Comparison of ENCODE assay signal across 10 cellular contexts in genomic region chr2:235669983-235670962, GRCh38.
A peak's percentile ranks its signal among the peaks of the same experiment; 100 is the strongest.
DNase-seq lines count a peak whose midpoint lies in the region; ATAC-seq and TF ChIP-seq lines count a peak whose summit lies in the region.
"Had no signal": no experiment of that assay in that cellular context is flagged by ENCODE, and none has a peak within 500 bp of the region (broad histone marks: within the 10 kb centered on the region; RNA-seq: fewer than 3 reads in every experiment).

No MANE protein-coding gene starts in this region.

- peak overlapping the region; percentile 71 for H3K4me2 ChIP-seq in PC-3 (ENCODE audit: low read length)

- 0 out of 2 replicates have a peak overlapping the region, but pooled peaks have one; percentile 50 for H2AFZ ChIP-seq in PC-3 (ENCODE audit: low read length)

- TF ChIP-seq CTCF in PC-3 (conservative IDR thresholded peaks at IDR 0.05; ENCODE audit: low read depth, low read length): peak; percentile 37; the same call in 1 of the 2 replicates

- no peaks in the 10 kb centered on the region for H3K36me3 ChIP-seq in PC-3 (ENCODE audit: low read depth, low read length)
- H3K36me3 ChIP-seq: neutrophil had no signal

- H3K27me3 Mint-ChIP-seq in activated CD4-positive, alpha-beta memory T cell treated with anti-CD3 and anti-CD28 coated beads, Interleukin-2, amount 10 ng/mL, durations not matched to agents 7 days and 5 days: peaks cover 56% of the 10 kb centered on the region

- no TSS peak for BruUV-seq in PC-3 (replicated peaks; lab: Mats Ljungman, UMichigan)

- peaks cover 38% of the 10 kb centered on the region; the same call in 1 of the 2 replicates for H4K20me1 ChIP-seq in PC-3 (ENCODE audit: low read length)

- H3K27ac Mint-ChIP-seq in activated CD4-positive, alpha-beta memory T cell treated with anti-CD3 and anti-CD28 coated beads, Interleukin-2, amount 10 ng/mL, durations not matched to agents 7 days and 5 days: no peak overlapping the region

- H3K79me2 ChIP-seq in PC-3 (ENCODE audit: low read length): peaks cover 83% of the 10 kb centered on the region

- peaks cover 6% of the 10 kb centered on the region for H3K4me1 Mint-ChIP-seq in activated CD4-positive, alpha-beta memory T cell treated with anti-CD3 and anti-CD28 coated beads, Interleukin-2, amount 10 ng/mL, durations not matched to agents 7 days and 5 days

- H3F3A ChIP-seq in PC-3 (ENCODE audit: low read length, unreplicated experiment): no peaks in the 10 kb centered on the region

- H3K36me3 Mint-ChIP-seq in activated CD4-positive, alpha-beta memory T cell treated with anti-CD3 and anti-CD28 coated beads, Interleukin-2, amount 10 ng/mL, durations not matched to agents 7 days and 5 days (ENCODE audit: low read depth): no peaks in the 10 kb centered on the region

- ATAC-seq in PC-3: peak; percentile 39
- ATAC-seq: K562 had no signal

- peaks cover 35% of the 10 kb centered on the region for H3K4me1 ChIP-seq in PC-3 (ENCODE audit: insufficient read depth, low read length)

- H3K9me3 ChIP-seq in PC-3 (ENCODE audit: low read length): no peaks in the 10 kb centered on the region
- H3K9me3 ChIP-seq: neutrophil had no signal

- no peak overlapping the region for H3K4me3 Mint-ChIP-seq in activated CD4-positive, alpha-beta memory T cell treated with anti-CD3 and anti-CD28 coated beads, Interleukin-2, amount 10 ng/mL, durations not matched to agents 7 days and 5 days

- no peaks in the 10 kb centered on the region for H3K9me3 Mint-ChIP-seq in activated CD4-positive, alpha-beta memory T cell treated with anti-CD3 and anti-CD28 coated beads, Interleukin-2, amount 10 ng/mL, durations not matched to agents 7 days and 5 days

- H3K27me3 ChIP-seq in PC-3 (ENCODE audit: low read length): no peaks in the 10 kb centered on the region

- intact Hi-C loops in PC-3 (cut with micrococcal nuclease): loop anchor here (5.0 kb wide), 1 partner anchor 37 kb away; no protein-coding TSS in a partner anchor

- DNase-seq in GM04504 (ENCODE audit: low read depth): peak; percentile 48
- DNase-seq in PC-3: peak; percentile 64
- peak; percentile 80 for DNase-seq in fibroblast of gingiva (ENCODE audit: low read depth)
- DNase-seq in myocyte (ENCODE audit: low read depth): peak; percentile 65
- DNase-seq in activated CD4-positive, alpha-beta memory T cell treated with anti-CD3 and anti-CD28 coated beads, Interleukin-2, amount 10 ng/mL, durations not matched to agents 7 days and 5 days: no peak
- DNase-seq in AML-193 (lab: John Stamatoyannopoulos, UW): no peak
- no peak for DNase-seq in NK-92 (lab: John Stamatoyannopoulos, UW; ENCODE audit: unreplicated experiment)
- DNase-seq in activated CD8-positive, alpha-beta memory T cell treated with anti-CD3 and anti-CD28 coated beads, Interleukin-2, amount 50 U/mL, for 48 hours: no peak

- POLR2A ChIA-PET in PC-3 (lab: Charles Lee; ENCODE audit: unreplicated experiment): no interaction called here
- POLR2A ChIA-PET in activated CD4-positive, alpha-beta memory T cell treated with anti-CD3 and anti-CD28 coated beads, Interleukin-2, amount 10 ng/mL, durations not matched to agents 7 days and 5 days (lab: Charles Lee): no interaction called here

- no peaks in the 10 kb centered on the region for H3K9me2 ChIP-seq in PC-3 (replicated peaks; ENCODE audit: low read length)

- CTCF ChIA-PET in PC-3 (lab: Charles Lee): interaction anchor here (0.6 kb wide), 2 partner anchors 508 to 509 kb away, joined by 4 to 8 read pairs; no protein-coding TSS in a partner anchor
- CTCF ChIA-PET in activated CD4-positive, alpha-beta memory T cell treated with anti-CD3 and anti-CD28 coated beads, Interleukin-2, amount 10 ng/mL, durations not matched to agents 7 days and 5 days (lab: Charles Lee): no interaction called here

- H3K4me3 ChIP-seq in PC-3 (ENCODE audit: low read length): peak overlapping the region; percentile 77
- H3K4me3 ChIP-seq: K562 had no signal

- H3K9ac ChIP-seq in PC-3 (ENCODE audit: low read length): peak overlapping the region; percentile 59; the same call in 1 of the 2 replicates

- H3K27ac ChIP-seq in PC-3 (ENCODE audit: low read length): no peak overlapping the region
- H3K27ac ChIP-seq: neutrophil had no signal

Comparison
In these comparisons a context has a peak if more than half of its experiments do, and no peak if none do; other contexts are left out.
1. DNase-seq: peak in GM04504 (single experiment), PC-3 (single experiment), fibroblast of gingiva (single experiment) and myocyte (single experiment); none in activated CD4-positive, alpha-beta memory T cell treated with anti-CD3 and anti-CD28 coated beads, Interleukin-2, amount 10 ng/mL, durations not matched to agents 7 days and 5 days (single experiment), AML-193 (0 of 2), NK-92 (single experiment) and activated CD8-positive, alpha-beta memory T cell treated with anti-CD3 and anti-CD28 coated beads, Interleukin-2, amount 50 U/mL, for 48 hours (single experiment).